ENCODE assay signal across 9 cellular contexts in genomic region chr2:54459037-54459441, GRCh38. TPM values are rescaled to one million over a fixed set of nuclear protein-coding genes. Genes with fewer than 3 reads are reported as not detected.
DNase-seq lines count a peak whose midpoint lies in the region; ATAC-seq, FAIRE-seq and TF ChIP-seq lines count a peak whose summit lies in the region.
"Had no signal": no experiment of that assay in that cellular context is flagged by ENCODE, and none has a peak within 500 bp of the region (broad histone marks: within the 10 kb centered on the region; RNA-seq: fewer than 3 reads in every experiment).

No MANE protein-coding gene starts in this region.

- H3K9me2 ChIP-seq in GM23248 (ENCODE audit: insufficient read depth) = no peaks in the 10 kb centered on the region

- H3K27ac ChIP-seq in GM23248 (peak overlapping the region; percentile 66), stomach smooth muscle (ENCODE audit: low read length) (peak overlapping the region; percentile 7), pancreas (no peak overlapping the region)
- H3K27ac ChIP-seq: colonic mucosa had no signal

- peaks cover 19% of the 10 kb centered on the region; the same call in 1 of the 2 replicates for H4K20me1 ChIP-seq in GM23248 (ENCODE audit: insufficient read depth)

- DNase-seq in GM23248 (peak; percentile 90), RKO (ENCODE audit: low spot score) (peak; percentile 30), fibroblast of pulmonary artery (ENCODE audit: low read depth) (peak; percentile 73), H4 (ENCODE audit: low spot score) (no peak), pancreas (no peak), nephron progenitor cell (no peak)
- DNase-seq: colonic mucosa had no signal

- H3K4me3 ChIP-seq in GM23248 = peak overlapping the region; percentile 99
- H3K4me3 ChIP-seq in fibroblast of pulmonary artery (replicated peaks; ENCODE audit: low read depth, low read length) = peak overlapping the region; percentile 83
- H3K4me3 ChIP-seq in stomach smooth muscle (ENCODE audit: low read length in 2 of 2) = peak overlapping the region; percentile 26 to 93
- no peak overlapping the region for H3K4me3 ChIP-seq in pancreas

- H3K27me3 Mint-ChIP-seq in nephron progenitor cell (ENCODE audit: low read depth, poor library complexity) = peaks cover 15% of the 10 kb centered on the region

- H2AFZ ChIP-seq in GM23248 = no peak overlapping the region

- H3K27ac Mint-ChIP-seq in nephron progenitor cell = no peak overlapping the region

- H3K4me2 ChIP-seq in GM23248 (ENCODE audit: unreplicated experiment) = peak overlapping the region; percentile 88

- H3K4me1 Mint-ChIP-seq in nephron progenitor cell = peaks cover 34% of the 10 kb centered on the region

- H3K36me3 ChIP-seq in GM23248 (ENCODE audit: low read depth) = no peaks in the 10 kb centered on the region
- no peaks in the 10 kb centered on the region for H3K36me3 ChIP-seq in stomach smooth muscle (ENCODE audit: control insufficient read depth in 2 of 2, insufficient read depth in 2 of 2, low read length in 2 of 2)
- H3K36me3 ChIP-seq in pancreas = no peaks in the 10 kb centered on the region
- H3K36me3 ChIP-seq: colonic mucosa had no signal

- no peak for FAIRE-seq in pancreas (lab: Jason Lieb, UNC)

- peaks cover 52% of the 10 kb centered on the region for H3F3A ChIP-seq in GM23248 (ENCODE audit: insufficient read depth)

- H3K9ac ChIP-seq in GM23248 (peak overlapping the region; percentile 88), stomach smooth muscle (ENCODE audit: low read length in 2 of 2) (peak overlapping the region in 1 of 2 donors; percentile 6)

- H3K9me3 ChIP-seq in GM23248 (ENCODE audit: low read depth) (no peaks in the 10 kb centered on the region), stomach smooth muscle (ENCODE audit: control insufficient read depth in 2 of 2, low read length in 2 of 2) (no peaks in the 10 kb centered on the region), pancreas (no peaks in the 10 kb centered on the region)
- H3K9me3 ChIP-seq: colonic mucosa had no signal

- no peak overlapping the region for H3K4me3 Mint-ChIP-seq in nephron progenitor cell

- ATAC-seq in HG02588 (IDR thresholded peaks at IDR 0.05; ENCODE audit: unreplicated experiment) = no peak
- ATAC-seq in pancreas = no peak

- in situ Hi-C loops in GM23248 (cut with MboI) = no loop called here

- H3K27me3 ChIP-seq in GM23248 (replicated peaks; ENCODE audit: insufficient read depth) = no peaks in the 10 kb centered on the region
- H3K27me3 ChIP-seq in stomach smooth muscle (ENCODE audit: control insufficient read depth in 1 of 2, insufficient read depth in 2 of 2, low read length in 2 of 2) = no peaks in the 10 kb centered on the region
- H3K27me3 ChIP-seq in pancreas = no peaks in the 10 kb centered on the region

- H3K79me2 ChIP-seq in GM23248 (ENCODE audit: insufficient read depth) = peaks cover 70% of the 10 kb centered on the region

- TF ChIP-seq CTCF in fibroblast of pulmonary artery (IDR thresholded peaks at IDR 0.05; ENCODE audit: low read length, missing control alignments) (no peak), pancreas (IDR thresholded peaks at IDR 0.05) (no peak), nephron progenitor cell (IDR thresholded peaks at IDR 0.05) (no peak)

- intact Hi-C loops in pancreas (cut with DNase I) = no loop called here

- H3K4me1 ChIP-seq in GM23248 (ENCODE audit: insufficient read depth) = peaks cover 40% of the 10 kb centered on the region
- peaks cover 20% of the 10 kb centered on the region for H3K4me1 ChIP-seq in stomach smooth muscle (ENCODE audit: control insufficient read depth, insufficient read depth, low read length)
- H3K4me1 ChIP-seq in pancreas = peaks cover 6 to 7% (median 6%) of the 10 kb centered on the region in 3 donors

- WGBS in GM23248 (ENCODE audit: low coverage in 1 of 2, low lambda C conversion rate in 2 of 2, missing lambda C conversion rate in 2 of 2), 2 experiments = 3 to 6% methylated on average over 2 of the region's 2 CpGs
- WGBS in pancreas, 2 donors = 34 to 35% methylated on average over 2 of the region's 2 CpGs

- no peaks in the 10 kb centered on the region for H3K36me3 Mint-ChIP-seq in nephron progenitor cell (ENCODE audit: low read depth)

- H3K9me3 Mint-ChIP-seq in nephron progenitor cell = no peaks in the 10 kb centered on the region

RNA-seq across cellular contexts. Expression of gene SPTBN1, which starts 2.9 kb away (rescaled TPM):
- 187 and 199 TPM in 2 replicates for total RNA-seq in GM23248 (2014; rRNA removed; shearing (Covaris generic))
- polyA plus RNA-seq in GM23248 (2016; fragmentation: Nextera tagmentation; extraction: Ambion mirVana) (52.6 and 57.7 TPM in 2 replicates), pancreas (10 to 100 TPM; 43.8 to 52.9 TPM)
- 34.4 and 34.9 TPM in 2 replicates for total RNA-seq in H4 (2014; rRNA removed; shearing (Covaris generic))
- 100 to 1,000 TPM in 2 of 6 donors, 10 to 100 TPM in 4; 80.8 to 192 (median 89.8) TPM for total RNA-seq in pancreas

Comparison
In these comparisons a context has a peak if more than half of its experiments do, and no peak if none do; other contexts are left out.
1. DNase-seq: peak in GM23248 (single experiment), RKO (single experiment) and fibroblast of pulmonary artery (single experiment); none in H4 (single experiment), pancreas (0 of 6) and nephron progenitor cell (single experiment).
2. H3K27ac ChIP-seq: peak in GM23248 (single experiment) and stomach smooth muscle (single experiment); none in pancreas (0 of 4).
3. H3K4me3 ChIP-seq: peak in GM23248 (single experiment), fibroblast of pulmonary artery (single experiment) and stomach smooth muscle (2 of 2); none in pancreas (0 of 4).